In genomic region chr20:63124782-63125580, GRCh38 we compare ENCODE assay signal across 23 cellular contexts.
DNase-seq lines count a peak whose midpoint lies in the region; ATAC-seq and TF ChIP-seq lines count a peak whose summit lies in the region.
"Had no signal": no experiment of that assay in that cellular context is flagged by ENCODE, and none has a peak within 500 bp of the region (broad histone marks: within the 10 kb centered on the region; RNA-seq: fewer than 3 reads in every experiment).

No MANE protein-coding gene starts in this region.

- H3K4me3 Mint-ChIP-seq in neural progenitor cell: no peak overlapping the region
- no peak overlapping the region for H3K4me3 Mint-ChIP-seq in endothelial cell (ENCODE audit: unreplicated experiment)
- H3K4me3 Mint-ChIP-seq: activated B cell treated with CpG ODN at 0.5 μM for 24 hours; activated CD4-positive, alpha-beta memory T cell treated with anti-CD3 and anti-CD28 coated beads, Interleukin-2, amount 10 ng/mL, durations not matched to agents 7 days and 5 days; CD8-positive, alpha-beta T cell; dendritic cell treated with granulocyte-macrophage colony-stimulating factor and Interleukin-4, amounts not matched to agents 40 ng/mL and 50 ng/mL, for 4 days; naive thymus-derived CD4-positive, alpha-beta T cell; T-helper 2 cell treated with Interferon-gamma antibody and Interleukin-4, amounts not matched to agents 5 μg/mL and 100 μg/mL, for 36 hours had no signal

- H3K4me3 ChIP-seq in BLaER1 (no peak overlapping the region), dorsolateral prefrontal cortex (no peak overlapping the region), neural progenitor cell (no peak overlapping the region)
- H3K4me3 ChIP-seq in BLaER1 treated with 17β-estradiol and CSF1 and Interleukin-3, amounts not matched to agents 10 nM and 100 nM: no peak overlapping the region
- H3K4me3 ChIP-seq: cardiac muscle cell, transverse colon had no signal

- H3K36me3 Mint-ChIP-seq in neural progenitor cell (no peaks in the 10 kb centered on the region), endothelial cell (ENCODE audit: low read depth, unreplicated experiment) (no peaks in the 10 kb centered on the region)
- H3K36me3 Mint-ChIP-seq: CD8-positive, alpha-beta T cell had no signal

- H3K9ac ChIP-seq in BLaER1 (no peak overlapping the region), neural progenitor cell (no peak overlapping the region)
- no peak overlapping the region for H3K9ac ChIP-seq in BLaER1 treated with 17β-estradiol and CSF1 and Interleukin-3, amounts not matched to agents 10 nM and 100 nM
- H3K9ac ChIP-seq: parathyroid adenoma had no signal

- H3K4me1 ChIP-seq in BLaER1 (peaks cover 35% of the 10 kb centered on the region), neural progenitor cell (peaks cover 4% of the 10 kb centered on the region)
- peaks cover 0 to 39% (median 19%) of the 10 kb centered on the region in 10 experiments; a peak in 13 of 20 replicates for H3K4me1 ChIP-seq in BLaER1 treated with 17β-estradiol and CSF1 and Interleukin-3, amounts not matched to agents 10 nM and 100 nM
- H3K4me1 ChIP-seq: parathyroid adenoma, transverse colon had no signal

- H3K9me3 ChIP-seq in BLaER1 (0 out of 2 replicates have a peak, but pooled peaks cover 8% of the 10 kb centered on the region), neural progenitor cell (ENCODE audit: low read depth) (no peaks in the 10 kb centered on the region)
- H3K9me3 ChIP-seq in BLaER1 treated with 17β-estradiol and CSF1 and Interleukin-3, amounts not matched to agents 10 nM and 100 nM (replicated peaks in 1 of 11): peaks cover 0 to 12% (median 0%) of the 10 kb centered on the region in 11 experiments; a peak in 5 of 22 replicates
- H3K9me3 ChIP-seq: transverse colon had no signal

- H3K27ac Mint-ChIP-seq in neural progenitor cell (no peak overlapping the region), endothelial cell (ENCODE audit: unreplicated experiment) (no peak overlapping the region)
- H3K27ac Mint-ChIP-seq: activated B cell treated with CpG ODN at 0.5 μM for 24 hours; activated CD4-positive, alpha-beta memory T cell treated with anti-CD3 and anti-CD28 coated beads, Interleukin-2, amount 10 ng/mL, durations not matched to agents 7 days and 5 days; CD8-positive, alpha-beta T cell; dendritic cell treated with granulocyte-macrophage colony-stimulating factor and Interleukin-4, amounts not matched to agents 40 ng/mL and 50 ng/mL, for 4 days; naive thymus-derived CD4-positive, alpha-beta T cell; T-helper 2 cell treated with Interferon-gamma antibody and Interleukin-4, amounts not matched to agents 5 μg/mL and 100 μg/mL, for 36 hours had no signal

- H3K79me2 ChIP-seq in neural progenitor cell (ENCODE audit: low read depth): no peaks in the 10 kb centered on the region
- H3K79me2 ChIP-seq: parathyroid adenoma had no signal

- H3F3A ChIP-seq in neural progenitor cell (ENCODE audit: low read depth): no peaks in the 10 kb centered on the region

- H3K4me1 Mint-ChIP-seq in neural progenitor cell (peaks cover 4% of the 10 kb centered on the region), endothelial cell (ENCODE audit: unreplicated experiment) (peaks cover 4% of the 10 kb centered on the region)
- H3K4me1 Mint-ChIP-seq: activated B cell treated with CpG ODN at 0.5 μM for 24 hours; activated CD4-positive, alpha-beta memory T cell treated with anti-CD3 and anti-CD28 coated beads, Interleukin-2, amount 10 ng/mL, durations not matched to agents 7 days and 5 days; naive thymus-derived CD4-positive, alpha-beta T cell had no signal

- H3K4me2 ChIP-seq in BLaER1 (peak overlapping the region; percentile 48), neural progenitor cell (no peak overlapping the region)
- peak overlapping the region in 6 of 11 experiments; percentile 30 to 52 (median 37); a peak in 11 of 22 replicates for H3K4me2 ChIP-seq in BLaER1 treated with 17β-estradiol and CSF1 and Interleukin-3, amounts not matched to agents 10 nM and 100 nM

- no peak overlapping the region for H2AFZ ChIP-seq in neural progenitor cell (replicated peaks)
- H2AFZ ChIP-seq: parathyroid adenoma had no signal

- intact Hi-C loops in dorsolateral prefrontal cortex (cut with DNase I): no loop called here

- H3K27me3 ChIP-seq in BLaER1 (no peaks in the 10 kb centered on the region), dorsolateral prefrontal cortex (peaks cover 0 to 31% (median 3%) of the 10 kb centered on the region in 45 donors), neural progenitor cell (peaks cover 11% of the 10 kb centered on the region)
- H3K27me3 ChIP-seq in BLaER1 treated with 17β-estradiol and CSF1 and Interleukin-3, amounts not matched to agents 10 nM and 100 nM: no peaks in the 10 kb centered on the region

- H3K27ac ChIP-seq in BLaER1 (peak overlapping the region; percentile 22; the same call in 1 of the 2 replicates), dorsolateral prefrontal cortex (no peak overlapping the region), neural progenitor cell (no peak overlapping the region)
- H3K27ac ChIP-seq in BLaER1 treated with 17β-estradiol and CSF1 and Interleukin-3, amounts not matched to agents 10 nM and 100 nM: no peak overlapping the region
- H3K27ac ChIP-seq: cardiac muscle cell, parathyroid adenoma, transverse colon had no signal

- H3K9me3 Mint-ChIP-seq in neural progenitor cell (no peaks in the 10 kb centered on the region), endothelial cell (ENCODE audit: unreplicated experiment) (no peaks in the 10 kb centered on the region)
- H3K9me3 Mint-ChIP-seq: activated B cell treated with CpG ODN at 0.5 μM for 24 hours; activated CD4-positive, alpha-beta memory T cell treated with anti-CD3 and anti-CD28 coated beads, Interleukin-2, amount 10 ng/mL, durations not matched to agents 7 days and 5 days; CD8-positive, alpha-beta T cell; dendritic cell treated with granulocyte-macrophage colony-stimulating factor and Interleukin-4, amounts not matched to agents 40 ng/mL and 50 ng/mL, for 4 days; T-helper 2 cell treated with Interferon-gamma antibody and Interleukin-4, amounts not matched to agents 5 μg/mL and 100 μg/mL, for 36 hours had no signal

- peak in 6 of 10 donors; percentile 11 to 33 (median 20) for DNase-seq in dorsolateral prefrontal cortex
- peak; percentile 31 for DNase-seq in neural progenitor cell (ENCODE audit: low spot score)
- no peak for DNase-seq in endothelial cell (ENCODE audit: low spot score)
- DNase-seq in GM13977 (ENCODE audit: low spot score): no peak
- no peak for DNase-seq in GDM1 (lab: John Stamatoyannopoulos, UW)
- DNase-seq: activated B cell treated with CpG ODN at 0.5 μM for 24 hours; activated CD4-positive, alpha-beta memory T cell treated with anti-CD3 and anti-CD28 coated beads, Interleukin-2, amount 10 ng/mL, durations not matched to agents 7 days and 5 days; activated naive CD4-positive, alpha-beta T cell treated with anti-CD3 and anti-CD28 coated beads, Interleukin-2, amount 50 U/mL, for 16 hours; anterior cingulate cortex; CD8-positive, alpha-beta T cell; DMS 273 treated with DMSO at 0.1 percent for 48 hours; mesendoderm; naive thymus-derived CD4-positive, alpha-beta T cell; NCI-H2029; stimulated activated CD8-positive, alpha-beta memory T cell treated with anti-CD3 and anti-CD28 coated beads, Interleukin-4, amount 100 ng/mL, for 48 hours; transverse colon had no signal

- in situ Hi-C loops in GM13977 (cut with MboI; ENCODE audit: low pct_unique_long_range_greater_than_20kb, low sequenced_read_pairs, unreplicated experiment): no loop called here

- H3K36me3 ChIP-seq in BLaER1 (no peaks in the 10 kb centered on the region), neural progenitor cell (no peaks in the 10 kb centered on the region)
- H3K36me3 ChIP-seq in BLaER1 treated with 17β-estradiol and CSF1 and Interleukin-3, amounts not matched to agents 10 nM and 100 nM: no peaks in the 10 kb centered on the region
- H3K36me3 ChIP-seq: cardiac muscle cell, transverse colon had no signal

- H3K27me3 Mint-ChIP-seq in neural progenitor cell (ENCODE audit: insufficient read depth, low read depth) (peaks cover 11% of the 10 kb centered on the region), endothelial cell (ENCODE audit: unreplicated experiment) (peaks cover 7% of the 10 kb centered on the region)
- H3K27me3 Mint-ChIP-seq: activated CD4-positive, alpha-beta memory T cell treated with anti-CD3 and anti-CD28 coated beads, Interleukin-2, amount 10 ng/mL, durations not matched to agents 7 days and 5 days had no signal

- TF ChIP-seq CTCF in dorsolateral prefrontal cortex (IDR thresholded peaks at IDR 0.05 in 54 of 56, conservative IDR thresholded peaks at IDR 0.05 in 2 of 56; ENCODE audit: low read depth in 1 of 56, partially characterized antibody in 56 of 56) (no peak), neural progenitor cell (IDR thresholded peaks at IDR 0.05) (no peak), endothelial cell (IDR thresholded peaks at IDR 0.05; ENCODE audit: unreplicated experiment) (no peak), GM13977 (IDR thresholded peaks at IDR 0.05; ENCODE audit: extremely low read depth, insufficient read depth, missing control alignments) (no peak)

- H4K20me1 ChIP-seq in BLaER1 (no peaks in the 10 kb centered on the region), neural progenitor cell (ENCODE audit: low read depth) (no peaks in the 10 kb centered on the region)
- peaks cover 0 to 33% (median 0%) of the 10 kb centered on the region in 11 experiments; a peak in 4 of 22 replicates for H4K20me1 ChIP-seq in BLaER1 treated with 17β-estradiol and CSF1 and Interleukin-3, amounts not matched to agents 10 nM and 100 nM

- no peak for ATAC-seq in GM18519 (IDR thresholded peaks at IDR 0.05; ENCODE audit: low FRiP score, unreplicated experiment)
- ATAC-seq: CD8-positive, alpha-beta T cell; naive thymus-derived CD4-positive, alpha-beta T cell had no signal

Comparison
In these comparisons a context has a peak if more than half of its experiments do, and no peak if none do; other contexts are left out.
1. DNase-seq: peak in dorsolateral prefrontal cortex (6 of 10) and neural progenitor cell (single experiment); none in endothelial cell (single experiment), GM13977 (single experiment) and GDM1 (single experiment).